22 cellular contexts compared by ENCODE assay signal in genomic region chr15:70783041-70783440, GRCh38. TPM values are rescaled to one million over a fixed set of nuclear protein-coding genes. Genes with fewer than 3 reads are reported as not detected.
A peak's percentile ranks its signal among the peaks of the same experiment; 100 is the strongest.
DNase-seq lines count a peak whose midpoint lies in the region; ATAC-seq, FAIRE-seq and TF ChIP-seq lines count a peak whose summit lies in the region.
"Had no signal": no experiment of that assay in that cellular context is flagged by ENCODE, and none has a peak within 500 bp of the region (broad histone marks: within the 10 kb centered on the region; RNA-seq: fewer than 3 reads in every experiment).

No MANE protein-coding gene starts in this region.

- H3K27me3 ChIP-seq in GM23248 (replicated peaks; ENCODE audit: insufficient read depth), result no peaks in the 10 kb centered on the region
- H3K27me3 ChIP-seq in PC-3 (ENCODE audit: low read length), result no peaks in the 10 kb centered on the region
- H3K27me3 ChIP-seq in hepatocyte, result no peaks in the 10 kb centered on the region
- no peaks in the 10 kb centered on the region for H3K27me3 ChIP-seq in small intestine (ENCODE audit: control insufficient read depth in 2 of 2, insufficient read depth in 2 of 2, low read length in 2 of 2)

- no peak for FAIRE-seq in small intestine (lab: Jason Lieb, UNC)
- FAIRE-seq: GM12891, H1 had no signal

- peak overlapping the region; percentile 63 for H3K4me2 ChIP-seq in GM23248 (ENCODE audit: unreplicated experiment)
- H3K4me2 ChIP-seq in PC-3 (ENCODE audit: low read length), result peak overlapping the region; percentile 60
- peak overlapping the region; percentile 45 for H3K4me2 ChIP-seq in hepatocyte

- no peak overlapping the region for H2AFZ ChIP-seq in GM23248
- H2AFZ ChIP-seq in PC-3 (ENCODE audit: low read length), result peak overlapping the region; percentile 2; the same call in 1 of the 2 replicates
- H2AFZ ChIP-seq in hepatocyte, result no peak overlapping the region

- WGBS in GM23248 (ENCODE audit: low coverage in 1 of 2, low lambda C conversion rate in 2 of 2, missing lambda C conversion rate in 2 of 2), 2 experiments, result 75 to 83% methylated on average over 3 of the region's 3 CpGs
- WGBS in hepatocyte (ENCODE audit: low lambda C conversion rate, missing lambda C conversion rate), result 79% methylated on average over 3 of the region's 3 CpGs
- 25 to 79% (median 46%) methylated on average over 3 of the region's 3 CpGs for WGBS in small intestine, 3 donors

- DNase-seq in GM23248, result no peak
- DNase-seq in PC-3, result no peak
- DNase-seq in hepatocyte (ENCODE audit: low spot score), result no peak
- DNase-seq in small intestine, result peak; percentile 54
- no peak for DNase-seq in T-helper 2 cell
- no peak for DNase-seq in HUDEP-2 (lab: John Stamatoyannopoulos, UW; ENCODE audit: unreplicated experiment in 76 of 76)
- no peak for DNase-seq in NK-92 (lab: John Stamatoyannopoulos, UW; ENCODE audit: unreplicated experiment)
- DNase-seq: CD4-positive, CD25-positive, alpha-beta regulatory T cell; DMS 273 treated with DMSO at 0.1 percent for 48 hours; DMS79 treated with DMSO at 0.1 percent for 48 hours; KBM-7; MM.1S; NCI-H1048; NCI-H1417 treated with DMSO at 0.1 percent for 48 hours; NCI-H187 treated with DMSO at 0.1 percent for 48 hours; NCI-H2107; NCI-H2227 treated with DMSO at 0.1 percent for 48 hours; NCI-H510A; NK-92 treated with Interleukin-12 subunit alpha and Interleukin-12 subunit beta, amount 100 ng/mL, for 24 hours; SHP77 had no signal

- H4K20me1 ChIP-seq in GM23248 (ENCODE audit: insufficient read depth) (no peaks in the 10 kb centered on the region), PC-3 (ENCODE audit: low read length) (no peaks in the 10 kb centered on the region), hepatocyte (ENCODE audit: insufficient read depth, poor library complexity, severe bottlenecking) (no peaks in the 10 kb centered on the region)

- POLR2A ChIA-PET in PC-3 (lab: Charles Lee; ENCODE audit: unreplicated experiment), result interaction anchor here (0.6 kb wide), 1 partner anchor 11 kb away, joined by 3 read pairs; no protein-coding TSS in a partner anchor

- no peaks in the 10 kb centered on the region for H3K79me2 ChIP-seq in GM23248 (ENCODE audit: insufficient read depth)
- H3K79me2 ChIP-seq in PC-3 (ENCODE audit: low read length), result no peaks in the 10 kb centered on the region
- H3K79me2 ChIP-seq in hepatocyte, result no peaks in the 10 kb centered on the region

- CTCF ChIA-PET in PC-3 (lab: Charles Lee), result interaction anchor here (0.6 kb wide), 1 partner anchor 30 kb away, joined by 3 read pairs; no protein-coding TSS in a partner anchor

- H3K36me3 ChIP-seq in GM23248 (ENCODE audit: low read depth), result no peaks in the 10 kb centered on the region
- no peaks in the 10 kb centered on the region for H3K36me3 ChIP-seq in PC-3 (ENCODE audit: low read depth, low read length)
- no peaks in the 10 kb centered on the region for H3K36me3 ChIP-seq in hepatocyte (replicated peaks; ENCODE audit: insufficient read depth, low read depth)
- H3K36me3 ChIP-seq in small intestine (ENCODE audit: control insufficient read depth in 2 of 2, insufficient read depth in 2 of 2, low read length in 2 of 2), result no peaks in the 10 kb centered on the region

- H3K27ac ChIP-seq in GM23248 (peak overlapping the region; percentile 23; the same call in 1 of the 2 replicates), PC-3 (ENCODE audit: low read length) (peak overlapping the region; percentile 53), hepatocyte (peak overlapping the region; percentile 63), small intestine (ENCODE audit: low read depth in 1 of 2, low read length in 1 of 2) (peak overlapping the region in 1 of 2 donors; percentile 35)

- BruUV-seq in PC-3 (replicated peaks; lab: Mats Ljungman, UMichigan), result no TSS peak

- H3K4me1 ChIP-seq in GM23248 (ENCODE audit: insufficient read depth) (peaks cover 30% of the 10 kb centered on the region), PC-3 (ENCODE audit: insufficient read depth, low read length) (peaks cover 56% of the 10 kb centered on the region), hepatocyte (ENCODE audit: insufficient read depth) (peaks cover 15% of the 10 kb centered on the region), small intestine (ENCODE audit: control insufficient read depth in 2 of 2, insufficient read depth in 1 of 2, low read depth in 1 of 2, low read length in 1 of 2) (peaks cover 0 to 9% of the 10 kb centered on the region in 2 donors)

- intact Hi-C loops in PC-3 (cut with micrococcal nuclease), result no loop called here

- H3K9me2 ChIP-seq in GM23248 (ENCODE audit: insufficient read depth), result no peaks in the 10 kb centered on the region
- no peaks in the 10 kb centered on the region for H3K9me2 ChIP-seq in PC-3 (replicated peaks; ENCODE audit: low read length)
- H3K9me2 ChIP-seq in hepatocyte (replicated peaks; ENCODE audit: insufficient read depth), result no peaks in the 10 kb centered on the region

- peaks cover 37% of the 10 kb centered on the region for H3F3A ChIP-seq in GM23248 (ENCODE audit: insufficient read depth)
- peaks cover 17% of the 10 kb centered on the region for H3F3A ChIP-seq in PC-3 (ENCODE audit: low read length, unreplicated experiment)

- no peak for ATAC-seq in PC-3

- H3K4me3 ChIP-seq in GM23248 (no peak overlapping the region), PC-3 (ENCODE audit: low read length) (no peak overlapping the region), hepatocyte (no peak overlapping the region), small intestine (ENCODE audit: low read depth in 1 of 2, low read length in 2 of 2) (no peak overlapping the region)

- H3K9ac ChIP-seq in GM23248, result no peak overlapping the region
- H3K9ac ChIP-seq in PC-3 (ENCODE audit: low read length), result no peak overlapping the region

- in situ Hi-C loops in GM23248 (cut with MboI), result no loop called here

- no peak for TF ChIP-seq CTCF in PC-3 (conservative IDR thresholded peaks at IDR 0.05; ENCODE audit: low read depth, low read length)
- TF ChIP-seq CTCF in hepatocyte (IDR thresholded peaks at IDR 0.05; ENCODE audit: poor library complexity), result no peak

- H3K9me3 ChIP-seq in GM23248 (ENCODE audit: low read depth) (no peaks in the 10 kb centered on the region), PC-3 (ENCODE audit: low read length) (no peaks in the 10 kb centered on the region), hepatocyte (ENCODE audit: low read depth) (no peaks in the 10 kb centered on the region), small intestine (ENCODE audit: control insufficient read depth, low read depth) (no peaks in the 10 kb centered on the region)

RNA-seq across cellular contexts. Expression of gene UACA, which starts 19.7 kb away (rescaled TPM):
- 47.0 and 64.0 TPM in 2 replicates for total RNA-seq in GM23248 (2014; rRNA removed; shearing (Covaris generic))
- polyA plus RNA-seq in GM23248 (2016; fragmentation: Nextera tagmentation; extraction: Ambion mirVana), result 128 and 135 TPM in 2 replicates
- 21.7 and 26.7 TPM in 2 replicates for total RNA-seq in PC-3 (2014; rRNA removed)
- total RNA-seq in hepatocyte, result 46.4 and 46.7 TPM in 2 replicates
- polyA plus RNA-seq in hepatocyte, result 45.4 and 58.7 TPM in 2 replicates
- 10 to 100 TPM; 20.2 to 60.3 (median 40.9) TPM for polyA plus RNA-seq in small intestine
- total RNA-seq: CD4-positive, CD25-positive, alpha-beta regulatory T cell had no signal
